ENCODE assay signal across 23 cellular contexts in genomic region chr1:42689912-42690311, GRCh38. TPM values are rescaled to one million over a fixed set of nuclear protein-coding genes. Genes with fewer than 3 reads are reported as not detected.
DNase-seq lines count a peak whose midpoint lies in the region; ATAC-seq, FAIRE-seq and TF ChIP-seq lines count a peak whose summit lies in the region.
"Had no signal": no experiment of that assay in that cellular context is flagged by ENCODE, and none has a peak within 500 bp of the region (broad histone marks: within the 10 kb centered on the region; RNA-seq: fewer than 3 reads in every experiment).

No MANE protein-coding gene starts in this region.

- H3K9me1 ChIP-seq in keratinocyte (ENCODE audit: control insufficient read depth, extremely low read depth, insufficient read depth, low read length): peaks cover 6% of the 10 kb centered on the region

- H3K4me1 ChIP-seq in CD4-positive, CD25-positive, alpha-beta regulatory T cell (ENCODE audit: control insufficient read depth, insufficient read depth, low read length, poor library complexity, severe bottlenecking): peaks cover 79% of the 10 kb centered on the region
- H3K4me1 ChIP-seq in DND-41 (ENCODE audit: insufficient read depth, low read length): peaks cover 40% of the 10 kb centered on the region
- H3K4me1 ChIP-seq in keratinocyte (ENCODE audit: control insufficient read depth, extremely low read depth, insufficient read depth, low read length): peaks cover 75% of the 10 kb centered on the region

- no peaks in the 10 kb centered on the region for H3K27me3 ChIP-seq in CD4-positive, CD25-positive, alpha-beta regulatory T cell (ENCODE audit: control insufficient read depth, insufficient read depth, low read length)
- H3K27me3 ChIP-seq in DND-41 (ENCODE audit: insufficient read depth, low read length, poor library complexity): no peaks in the 10 kb centered on the region
- no peaks in the 10 kb centered on the region for H3K27me3 ChIP-seq in keratinocyte (ENCODE audit: control insufficient read depth, extremely low read depth, insufficient read depth, low read length)
- H3K27me3 ChIP-seq: neutrophil had no signal

- dilution Hi-C loops in keratinocyte (cut with MboI; ENCODE audit: extremely low pct_ligation_motif_present, low sequenced_read_pairs): no loop called here

- peak overlapping the region in 2 of 3 donors; percentile 21 to 81 for H3K27ac Mint-ChIP-seq in CD4-positive, CD25-positive, alpha-beta regulatory T cell
- H3K27ac Mint-ChIP-seq in T-cell: no peak overlapping the region

- no peak overlapping the region for H3K9ac ChIP-seq in DND-41 (ENCODE audit: low read depth, low read length)
- no peak overlapping the region for H3K9ac ChIP-seq in keratinocyte (ENCODE audit: control insufficient read depth, extremely low read depth, insufficient read depth, low read length)

- H3K4me2 ChIP-seq in DND-41 (ENCODE audit: insufficient read depth, low read length) (peak overlapping the region; percentile 6; the same call in 1 of the 2 replicates), keratinocyte (ENCODE audit: control insufficient read depth, extremely low read depth, insufficient read depth, low read depth, low read length) (peak overlapping the region; percentile 61)

- no peaks in the 10 kb centered on the region for H3K27me3 Mint-ChIP-seq in CD4-positive, CD25-positive, alpha-beta regulatory T cell
- H3K27me3 Mint-ChIP-seq in T-cell: no peaks in the 10 kb centered on the region
- H3K27me3 Mint-ChIP-seq: IgD-negative memory B cell had no signal

- peaks cover 60 to 96% (median 84%) of the 10 kb centered on the region in 4 donors for H3K4me1 Mint-ChIP-seq in CD4-positive, CD25-positive, alpha-beta regulatory T cell
- H3K4me1 Mint-ChIP-seq in T-cell: peaks cover 89 to 96% (median 91%) of the 10 kb centered on the region in 3 donors

- DNase-seq in CD4-positive, CD25-positive, alpha-beta regulatory T cell: no peak
- DNase-seq in DND-41 (no peak), T-cell (no peak), keratinocyte (ENCODE audit: low read depth, low spot score) (no peak), ACHN (no peak)
- DNase-seq in central memory CD4-positive, alpha-beta T cell: no peak
- DNase-seq: DMS 273 treated with DMSO at 0.1 percent for 48 hours; hypothalamus; MM.1S; NCI-H146; NCI-H2171; NCI-H69; stimulated activated CD4-positive, alpha-beta T cell treated with anti-CD3 and anti-CD28 coated beads, Interleukin-4, amount 100 ng/mL, for 1 hour had no signal

- H3K9me3 Mint-ChIP-seq in CD4-positive, CD25-positive, alpha-beta regulatory T cell: no peaks in the 10 kb centered on the region
- H3K9me3 Mint-ChIP-seq in T-cell: no peaks in the 10 kb centered on the region
- H3K9me3 Mint-ChIP-seq: IgD-negative memory B cell; T-helper 1 cell treated with Interleukin-12 subunit alpha and Interleukin-12 subunit beta and Interleukin-4 antibody, amounts not matched to agents 30 μg/mL and 1 μg/mL, for 36 hours had no signal

- H2AFZ ChIP-seq in DND-41 (ENCODE audit: low read depth, low read length) (no peak overlapping the region), keratinocyte (ENCODE audit: control insufficient read depth, low read length) (no peak overlapping the region)

- CTCF ChIA-PET in T-cell (lab: Charles Lee): interaction anchor here (0.6 to 1.5 kb wide), 3 partner anchors 111 to 1307 kb away, joined by 5 to 6 read pairs (median 6); no protein-coding TSS in a partner anchor

- H3K4me3 ChIP-seq in CD4-positive, CD25-positive, alpha-beta regulatory T cell (ENCODE audit: low read depth, low read length): peak overlapping the region; percentile 41
- no peak overlapping the region for H3K4me3 ChIP-seq in DND-41 (ENCODE audit: low read depth in 1 of 2, low read length in 2 of 2)
- peak overlapping the region in 1 of 3 experiments; percentile 6 for H3K4me3 ChIP-seq in keratinocyte (ENCODE audit: control insufficient read depth in 2 of 3, extremely low read depth in 1 of 3, insufficient read depth in 2 of 3, low read depth in 1 of 3, low read length in 3 of 3)
- H3K4me3 ChIP-seq: lung had no signal

- FAIRE-seq in keratinocyte (lab: Jason Lieb, UNC): peak; percentile 67
- FAIRE-seq: frontal cortex, H1, islet of Langerhans had no signal

- in situ Hi-C loops in ACHN (cut with HindIII; ENCODE audit: low pct_ligation_motif_present, low pct_unique_long_range_greater_than_20kb, low sequenced_read_pairs): no loop called here

- peaks cover 18% of the 10 kb centered on the region for H3K36me3 ChIP-seq in CD4-positive, CD25-positive, alpha-beta regulatory T cell (ENCODE audit: control insufficient read depth, insufficient read depth, low read length)
- H3K36me3 ChIP-seq in DND-41 (ENCODE audit: insufficient read depth, low read length): peaks cover 91% of the 10 kb centered on the region
- H3K36me3 ChIP-seq in keratinocyte (ENCODE audit: control insufficient read depth in 2 of 2, extremely low read depth in 1 of 2, insufficient read depth in 2 of 2, low read length in 2 of 2): peaks cover 3 to 35% of the 10 kb centered on the region in 2 experiments

- TF ChIP-seq CTCF in DND-41 (IDR thresholded peaks at IDR 0.05; ENCODE audit: borderline replicate concordance, extremely low read depth, low read length, poor library complexity, severe bottlenecking) (no peak), keratinocyte (optimal IDR thresholded peaks at IDR 0.05 in 1 of 3, IDR thresholded peaks at IDR 0.05 in 1 of 3, conservative IDR thresholded peaks at IDR 0.05 in 1 of 3; ENCODE audit: extremely low read depth in 1 of 3, insufficient read depth in 2 of 3, low read length in 3 of 3) (no peak)

- H3K4me3 Mint-ChIP-seq in CD4-positive, CD25-positive, alpha-beta regulatory T cell: peak overlapping the region in 3 of 4 donors; percentile 38 to 56 (median 43)
- peak overlapping the region in 2 of 3 donors; percentile 3 to 87 for H3K4me3 Mint-ChIP-seq in T-cell
- H3K4me3 Mint-ChIP-seq: T-helper 1 cell treated with Interleukin-12 subunit alpha and Interleukin-12 subunit beta and Interleukin-4 antibody, amounts not matched to agents 30 μg/mL and 1 μg/mL, for 36 hours had no signal

- H3K79me2 ChIP-seq in DND-41 (ENCODE audit: insufficient read depth, low read length): peaks cover 100% of the 10 kb centered on the region
- peaks cover 100% of the 10 kb centered on the region for H3K79me2 ChIP-seq in keratinocyte (ENCODE audit: control insufficient read depth, insufficient read depth, low read length)

- POLR2A ChIA-PET in T-cell (lab: Charles Lee): no interaction called here

- no peaks in the 10 kb centered on the region for H3K9me3 ChIP-seq in CD4-positive, CD25-positive, alpha-beta regulatory T cell (ENCODE audit: control insufficient read depth in 2 of 2, low read length in 2 of 2)
- H3K9me3 ChIP-seq in DND-41 (ENCODE audit: insufficient read depth, low read length, severe bottlenecking) (no peaks in the 10 kb centered on the region), keratinocyte (ENCODE audit: control insufficient read depth, low read depth, low read length) (no peaks in the 10 kb centered on the region)
- H3K9me3 ChIP-seq: neutrophil had no signal

- peaks cover 97% of the 10 kb centered on the region for H4K20me1 ChIP-seq in DND-41 (ENCODE audit: insufficient read depth, low read length)
- peaks cover 71% of the 10 kb centered on the region for H4K20me1 ChIP-seq in keratinocyte (ENCODE audit: control insufficient read depth, extremely low read depth, insufficient read depth, low read length)

- no peak for ATAC-seq in CD4-positive, CD25-positive, alpha-beta regulatory T cell (ENCODE audit: low read depth in 2 of 2)
- ATAC-seq in DND-41 (ENCODE audit: insufficient read depth, low read depth) (no peak), T-cell (replicated peaks in 1 of 4) (no peak), HG03520 (IDR thresholded peaks at IDR 0.05; ENCODE audit: unreplicated experiment) (no peak)

- no peak overlapping the region for H3K27ac ChIP-seq in CD4-positive, CD25-positive, alpha-beta regulatory T cell (ENCODE audit: insufficient read depth, low read length, poor library complexity, severe bottlenecking)
- H3K27ac ChIP-seq in DND-41 (ENCODE audit: low read length): no peak overlapping the region
- no peak overlapping the region for H3K27ac ChIP-seq in keratinocyte (ENCODE audit: control insufficient read depth, insufficient read depth, low read length)
- H3K27ac ChIP-seq: neutrophil had no signal

- H3K36me3 Mint-ChIP-seq in CD4-positive, CD25-positive, alpha-beta regulatory T cell: peaks cover 9% of the 10 kb centered on the region
- peaks cover 20% of the 10 kb centered on the region for H3K36me3 Mint-ChIP-seq in T-cell
- H3K36me3 Mint-ChIP-seq: IgD-negative memory B cell had no signal

RNA-seq across cellular contexts. Expression of gene YBX1, which starts 7.7 kb away (rescaled TPM):
- total RNA-seq in CD4-positive, CD25-positive, alpha-beta regulatory T cell: 323 TPM
- polyA plus RNA-seq in CD4-positive, CD25-positive, alpha-beta regulatory T cell: 100 to 1,000 TPM in 1 of 4 donors, 10 to 100 TPM in 3; 89.9 to 110 (median 93.1) TPM
- total RNA-seq in T-cell: 100 to 1,000 TPM; 274 to 340 (median 307) TPM
- 630 to 1,162 TPM (median 1,066 TPM) in 3 replicates for polyA plus RNA-seq in keratinocyte
- 243 TPM for polyA plus RNA-seq in keratinocyte (2011; ENCODE audit: low read depth)
- 1,344 and 1,449 TPM in 2 replicates for polyA plus RNA-seq in keratinocyte (2011; cell fraction: cytosol; rRNA removed)
- 186 and 230 TPM in 2 replicates for polyA plus RNA-seq in keratinocyte (2011; cell fraction: nucleus; rRNA removed)
- 463 and 1,137 TPM in 2 replicates for polyA plus RNA-seq in keratinocyte (2012; ENCODE audit: low replicate concordance)
- 244 to 426 TPM (median 260 TPM) in 3 replicates for polyA minus RNA-seq in keratinocyte
- polyA minus RNA-seq in keratinocyte (2011; cell fraction: cytosol; rRNA and poly(A)+ RNA removed): 513 TPM
- polyA minus RNA-seq in keratinocyte (2011; cell fraction: nucleus; rRNA and poly(A)+ RNA removed): 37.6 and 63.8 TPM in 2 replicates

RNA-seq across cellular contexts. Expression of gene PPIH, which starts 31.7 kb away (rescaled TPM):
- 29.6 TPM for total RNA-seq in CD4-positive, CD25-positive, alpha-beta regulatory T cell
- 10 to 100 TPM; 61.8 to 72.9 (median 69.2) TPM for polyA plus RNA-seq in CD4-positive, CD25-positive, alpha-beta regulatory T cell
- total RNA-seq in T-cell: 10 to 100 TPM; 37.4 to 43.1 (median 41.3) TPM
- polyA plus RNA-seq in keratinocyte: 54.0 to 94.1 TPM (median 63.4 TPM) in 3 replicates
- polyA plus RNA-seq in keratinocyte (2011; ENCODE audit: low read depth): 6.2 TPM
- polyA plus RNA-seq in keratinocyte (2011; cell fraction: cytosol; rRNA removed): 54.0 and 56.0 TPM in 2 replicates
- polyA plus RNA-seq in keratinocyte (2011; cell fraction: nucleus; rRNA removed): 33.4 and 47.3 TPM in 2 replicates
- polyA plus RNA-seq in keratinocyte (2012; ENCODE audit: low replicate concordance): 26.0 and 50.4 TPM in 2 replicates
- polyA minus RNA-seq in keratinocyte: 4.8 to 38.9 TPM (median 17.7 TPM) in 3 replicates
- 29.0 TPM for polyA minus RNA-seq in keratinocyte (2011; cell fraction: cytosol; rRNA and poly(A)+ RNA removed)
- polyA minus RNA-seq in keratinocyte (2011; cell fraction: nucleus; rRNA and poly(A)+ RNA removed): 5.9 and 14.8 TPM in 2 replicates

RNA-seq across cellular contexts. Expression of gene CLDN19, which starts 50.1 kb away (rescaled TPM):
- total RNA-seq in CD4-positive, CD25-positive, alpha-beta regulatory T cell: not detected
- polyA plus RNA-seq in CD4-positive, CD25-positive, alpha-beta regulatory T cell: not detected
- total RNA-seq in T-cell: under 1 TPM in 1 of 5 donors, not detected in 4; 0.18 TPM
- 0.06 TPM in 1 of 3 replicates, not detected in the others for polyA plus RNA-seq in keratinocyte
- polyA plus RNA-seq in keratinocyte (2011; ENCODE audit: low read depth): not detected
- polyA plus RNA-seq in keratinocyte (2011; cell fraction: cytosol; rRNA removed): not detected in 2 replicates
- polyA plus RNA-seq in keratinocyte (2011; cell fraction: nucleus; rRNA removed): not detected in 2 replicates
- polyA plus RNA-seq in keratinocyte (2012; ENCODE audit: low replicate concordance): not detected in 2 replicates
- 0.07 TPM in 1 of 3 replicates, not detected in the others for polyA minus RNA-seq in keratinocyte
- polyA minus RNA-seq in keratinocyte (2011; cell fraction: cytosol; rRNA and poly(A)+ RNA removed): not detected
- polyA minus RNA-seq in keratinocyte (2011; cell fraction: nucleus; rRNA and poly(A)+ RNA removed): 0.16 TPM in 1 of 2 replicates, not detected in the other
- total RNA-seq: dermis blood vessel endothelial cell, frontal cortex, ureter had no signal
- polyA plus RNA-seq: IgD-negative memory B cell had no signal

Comparison
In these comparisons a context has a peak if more than half of its experiments do, and no peak if none do; other contexts are left out.
1. H3K27ac Mint-ChIP-seq: peak in CD4-positive, CD25-positive, alpha-beta regulatory T cell (2 of 3); none in T-cell (0 of 2).